In the genomic region with DNA sequence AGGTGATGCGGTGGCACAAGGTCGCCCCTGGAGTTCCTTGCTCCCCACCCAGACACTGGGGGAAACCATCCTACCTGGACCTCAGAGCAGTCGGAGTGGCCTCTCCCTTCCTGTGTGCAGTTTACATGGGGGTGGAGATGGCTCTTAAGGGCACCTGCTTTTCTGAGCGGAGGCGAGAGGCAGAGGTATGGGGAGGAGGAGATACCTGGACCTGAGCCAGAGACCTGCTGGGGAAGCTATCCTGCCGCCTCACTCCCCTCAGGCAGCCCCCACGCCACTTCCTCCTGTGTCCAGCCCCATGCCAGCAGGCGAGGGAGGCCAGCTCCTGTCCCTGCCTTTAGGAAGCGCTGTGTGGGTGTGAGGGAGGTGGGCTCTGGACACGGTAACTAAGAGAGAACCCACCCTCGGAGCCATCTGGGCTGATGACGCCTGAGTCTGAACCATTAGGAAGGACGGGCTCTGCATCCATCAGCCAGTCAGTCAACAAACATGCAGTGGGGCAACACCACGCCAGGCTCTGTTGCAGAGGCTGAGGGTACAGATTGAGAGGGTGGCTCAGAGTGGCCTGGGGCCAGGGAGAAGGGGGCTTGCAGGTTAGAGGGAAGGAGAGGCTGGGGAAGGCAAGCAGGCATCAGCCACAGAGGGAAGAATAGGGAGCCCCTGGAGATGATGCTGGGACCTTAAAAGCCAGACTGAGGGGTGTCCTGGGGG, we compare ENCODE assay signal across 8 cellular contexts. TPM values are rescaled to one million over a fixed set of nuclear protein-coding genes. Genes with fewer than 3 reads are reported as not detected.
DNase-seq lines count a peak whose midpoint lies in the region; ATAC-seq and TF ChIP-seq lines count a peak whose summit lies in the region.

No MANE protein-coding gene starts in this region.

- H3K4me3 ChIP-seq in SJCRH30 (peak overlapping the region; percentile 69), adrenal gland (peak overlapping the region in 1 of 4 donors; percentile 72)

- H3K4me1 ChIP-seq in SJCRH30 (peaks cover 9% of the 10 kb centered on the region), adrenal gland (replicated peaks in 1 of 2) (peaks cover 0 to 3% of the 10 kb centered on the region in 2 donors)

- DNase-seq in DMS153 treated with DMSO at 0.1 percent for 48 hours (lab: John Stamatoyannopoulos, UW; ENCODE audit: unreplicated experiment), result peak; percentile 62
- peak; percentile 4 to 8 for DNase-seq in SJCRH30
- peak in 6 of 7 donors; percentile 17 to 53 (median 27) for DNase-seq in adrenal gland
- peak in 1 of 2 donors; percentile 44 for DNase-seq in memory B cell (ENCODE audit: low spot score in 2 of 2)
- DNase-seq in stimulated activated naive CD8-positive, alpha-beta T cell treated with anti-CD3 and anti-CD28 coated beads, Interleukin-15, amount 100 ng/mL, for 72 hours, result peak; percentile 68 to 73
- no peak for DNase-seq in NCI-H226
- DNase-seq in A172 (ENCODE audit: low spot score), result no peak

- H3K9me3 Mint-ChIP-seq in memory B cell, result no peaks in the 10 kb centered on the region
- H3K9me3 Mint-ChIP-seq in stimulated activated naive CD8-positive, alpha-beta T cell treated with anti-CD3 and anti-CD28 coated beads, Interleukin-15, amount 100 ng/mL, for 72 hours, result no peaks in the 10 kb centered on the region

- 20 to 51% (median 36%) methylated on average over 1 to 14 of the region's 14 CpGs for WGBS in adrenal gland, 4 donors

- peak overlapping the region; percentile 96 for H3K27ac Mint-ChIP-seq in memory B cell
- peak overlapping the region; percentile 99 for H3K27ac Mint-ChIP-seq in stimulated activated naive CD8-positive, alpha-beta T cell treated with anti-CD3 and anti-CD28 coated beads, Interleukin-15, amount 100 ng/mL, for 72 hours

- no peak for TF ChIP-seq CTCF in adrenal gland (IDR thresholded peaks at IDR 0.05)

- ATAC-seq in HG03196 (IDR thresholded peaks at IDR 0.05; ENCODE audit: unreplicated experiment), result peak; percentile 1
- peak; percentile 2 for ATAC-seq in memory B cell (ENCODE audit: low read depth)
- peak; percentile 5 for ATAC-seq in stimulated activated naive CD8-positive, alpha-beta T cell treated with anti-CD3 and anti-CD28 coated beads, Interleukin-15, amount 100 ng/mL, for 72 hours

- H3K27me3 ChIP-seq in SJCRH30 (no peaks in the 10 kb centered on the region), adrenal gland (no peaks in the 10 kb centered on the region)

- H3K36me3 Mint-ChIP-seq in memory B cell, result peaks cover 23% of the 10 kb centered on the region

- peaks cover 29% of the 10 kb centered on the region for H3K4me1 Mint-ChIP-seq in memory B cell
- H3K4me1 Mint-ChIP-seq in stimulated activated naive CD8-positive, alpha-beta T cell treated with anti-CD3 and anti-CD28 coated beads, Interleukin-15, amount 100 ng/mL, for 72 hours, result peaks cover 57% of the 10 kb centered on the region

- no peaks in the 10 kb centered on the region for H3K9me3 ChIP-seq in SJCRH30 (replicated peaks)
- no peaks in the 10 kb centered on the region for H3K9me3 ChIP-seq in adrenal gland (replicated peaks in 1 of 3)

- no peak for TF ChIP-seq POLR2A in adrenal gland (IDR thresholded peaks at IDR 0.05)

- H3K27me3 Mint-ChIP-seq in memory B cell, result no peaks in the 10 kb centered on the region
- H3K27me3 Mint-ChIP-seq in stimulated activated naive CD8-positive, alpha-beta T cell treated with anti-CD3 and anti-CD28 coated beads, Interleukin-15, amount 100 ng/mL, for 72 hours, result no peaks in the 10 kb centered on the region

- H3K36me3 ChIP-seq in SJCRH30 (no peaks in the 10 kb centered on the region), adrenal gland (replicated peaks in 1 of 2) (peaks cover 0 to 4% of the 10 kb centered on the region in 2 donors)

- H3K27ac ChIP-seq in SJCRH30 (no peak overlapping the region), adrenal gland (peak overlapping the region in 2 of 5 donors; percentile 30 to 81)

- intact Hi-C loops in adrenal gland (cut with DNase I), result loop anchor here in 1 of 2 donors (10.0 kb wide), 1 partner anchor 60 kb away; a partner anchor contains a TSS

- H3K4me3 Mint-ChIP-seq in memory B cell, result peak overlapping the region; percentile 97
- H3K4me3 Mint-ChIP-seq in stimulated activated naive CD8-positive, alpha-beta T cell treated with anti-CD3 and anti-CD28 coated beads, Interleukin-15, amount 100 ng/mL, for 72 hours, result peak overlapping the region; percentile 93 to 97

RNA-seq across cellular contexts. Expression of a gene that starts 1.2 kb away (rescaled TPM):
- 5.6 and 7.0 TPM in 2 replicates for total RNA-seq in SJCRH30 (2014; rRNA removed; shearing (Covaris generic))
- 10 to 100 TPM; 21.3 to 69.1 (median 42.1) TPM for total RNA-seq in adrenal gland
- polyA plus RNA-seq in adrenal gland, result 10 to 100 TPM in 2 of 3 donors, 1 to 10 TPM in 1; 4.1 to 87.7 (median 56.2) TPM
- total RNA-seq in A172 (2014; rRNA removed; shearing (Covaris generic)), result 12.0 and 16.0 TPM in 2 replicates

RNA-seq across cellular contexts. Expression of a gene that starts 8.9 kb away (rescaled TPM):
- total RNA-seq in SJCRH30 (2014; rRNA removed; shearing (Covaris generic)), result 38.1 and 50.8 TPM in 2 replicates
- total RNA-seq in adrenal gland, result 100 to 1,000 TPM in 5 of 8 donors, 10 to 100 TPM in 3; 55.1 to 449 (median 137) TPM
- 100 to 1,000 TPM in 2 of 3 donors, 10 to 100 TPM in 1; 96.4 to 329 (median 250) TPM for polyA plus RNA-seq in adrenal gland
- total RNA-seq in A172 (2014; rRNA removed; shearing (Covaris generic)), result 246 and 504 TPM in 2 replicates

RNA-seq across cellular contexts. Expression of a gene that starts 9.1 kb away (rescaled TPM):
- 15.2 and 21.7 TPM in 2 replicates for total RNA-seq in SJCRH30 (2014; rRNA removed; shearing (Covaris generic))
- 10 to 100 TPM; 12.4 to 87.5 (median 47.5) TPM for total RNA-seq in adrenal gland
- 100 to 1,000 TPM in 2 of 3 donors, 1 to 10 TPM in 1; 7.9 to 195 (median 169) TPM for polyA plus RNA-seq in adrenal gland
- 9.8 and 57.9 TPM in 2 replicates for total RNA-seq in A172 (2014; rRNA removed; shearing (Covaris generic))

RNA-seq across cellular contexts. Expression of a gene that starts 14.5 kb away (rescaled TPM):
- total RNA-seq in SJCRH30 (2014; rRNA removed; shearing (Covaris generic)), result 2.2 and 4.3 TPM in 2 replicates
- 10 to 100 TPM in 5 of 8 donors, 1 to 10 TPM in 3; 4.3 to 15.8 (median 12.6) TPM for total RNA-seq in adrenal gland
- polyA plus RNA-seq in adrenal gland, result 100 to 1,000 TPM in 1 of 3 donors, 10 to 100 TPM in 1, 1 to 10 TPM in 1; 3.5 to 125 (median 58.7) TPM
- total RNA-seq in A172 (2014; rRNA removed; shearing (Covaris generic)), result 5.1 and 6.6 TPM in 2 replicates

Comparison
In these comparisons a context has a peak if more than half of its experiments do, and no peak if none do; other contexts are left out.
1. DNase-seq: peak in DMS153 treated with DMSO at 0.1 percent for 48 hours (single experiment), SJCRH30 (2 of 2), adrenal gland (6 of 7) and stimulated activated naive CD8-positive, alpha-beta T cell treated with anti-CD3 and anti-CD28 coated beads, Interleukin-15, amount 100 ng/mL, for 72 hours (2 of 2); none in NCI-H226 (single experiment) and A172 (single experiment).
2. Peak in every context shown above with its lines, with median percentiles within 50 percentile points of each other: ATAC-seq.